Comparison of ENCODE assay signal across 20 cellular contexts in genomic region chr17:49024523-49024922, GRCh38. TPM values are rescaled to one million over a fixed set of nuclear protein-coding genes. Genes with fewer than 3 reads are reported as not detected.
DNase-seq lines count a peak whose midpoint lies in the region; ATAC-seq, FAIRE-seq and TF ChIP-seq lines count a peak whose summit lies in the region.
"Had no signal": no experiment of that assay in that cellular context is flagged by ENCODE, and none has a peak within 500 bp of the region (broad histone marks: within the 10 kb centered on the region; RNA-seq: fewer than 3 reads in every experiment).

No MANE protein-coding gene starts in this region.

- H3K9ac ChIP-seq in H9 (ENCODE audit: extremely low read depth, insufficient read length, low read length) (no peak overlapping the region), astrocyte (ENCODE audit: low read length) (no peak overlapping the region), neural progenitor cell (no peak overlapping the region)

- H3K27me3 Mint-ChIP-seq in H9 (ENCODE audit: low read depth) (no peaks in the 10 kb centered on the region), astrocyte (ENCODE audit: low read depth, unreplicated experiment) (no peaks in the 10 kb centered on the region), neural progenitor cell (ENCODE audit: insufficient read depth, low read depth) (peaks cover 9% of the 10 kb centered on the region)

- H2BK20ac ChIP-seq in H9 (ENCODE audit: low read depth, low read length, poor library complexity, severe bottlenecking), result no peak overlapping the region

- no peak for ATAC-seq in A549
- ATAC-seq: CD8-positive, alpha-beta T cell had no signal

- no peak for TF ChIP-seq POLR2A in A549 (IDR thresholded peaks at IDR 0.05; ENCODE audit: low read length)

- no peak overlapping the region for H2AK5ac ChIP-seq in H9 (ENCODE audit: insufficient read length, low read length)

- H2BK12ac ChIP-seq in H9 (ENCODE audit: insufficient read length, low read depth, low read length), result no peak overlapping the region

- no peak for TF ChIP-seq EP300 in A549 (IDR thresholded peaks at IDR 0.05)

- peaks cover 4% of the 10 kb centered on the region for H3K23me2 ChIP-seq in H9 (ENCODE audit: insufficient read length, low read depth, low read length, poor library complexity, severe bottlenecking)

- H2BK120ac ChIP-seq in H9 (ENCODE audit: low read depth, low read length, poor library complexity, severe bottlenecking), result no peak overlapping the region

- H3K27ac Mint-ChIP-seq in H9, result peak overlapping the region in 2 of 3 experiments; percentile 82; a peak in 3 of 7 replicates
- peak overlapping the region; percentile 4 for H3K27ac Mint-ChIP-seq in astrocyte (ENCODE audit: unreplicated experiment)
- no peak overlapping the region for H3K27ac Mint-ChIP-seq in neural progenitor cell
- H3K27ac Mint-ChIP-seq: CD14-positive monocyte; CD8-positive, alpha-beta T cell had no signal

- peaks cover 55% of the 10 kb centered on the region for H3K4me1 ChIP-seq in A549
- peaks cover 32% of the 10 kb centered on the region for H3K4me1 ChIP-seq in H9 (ENCODE audit: insufficient read depth, low read length)
- H3K4me1 ChIP-seq in astrocyte (ENCODE audit: insufficient read depth, low read length), result peaks cover 31% of the 10 kb centered on the region
- H3K4me1 ChIP-seq in neural progenitor cell, result peaks cover 42% of the 10 kb centered on the region
- H3K4me1 ChIP-seq: BE2C had no signal

- H3K4me1 Mint-ChIP-seq in H9 (peaks cover 43 to 53% of the 10 kb centered on the region in 2 experiments), astrocyte (ENCODE audit: low read depth, unreplicated experiment) (peaks cover 38% of the 10 kb centered on the region), neural progenitor cell (peaks cover 33% of the 10 kb centered on the region)
- H3K4me1 Mint-ChIP-seq: CD14-positive monocyte had no signal

- no peak overlapping the region for H4K8ac ChIP-seq in H9 (replicated peaks; ENCODE audit: insufficient read length, low read depth, low read length)

- H3K18ac ChIP-seq in H9 (ENCODE audit: insufficient read length, low read depth, low read length), result no peak overlapping the region

- no peak for DNase-seq in A549 (ENCODE audit: low read depth in 1 of 2, low spot score in 1 of 2)
- DNase-seq in H9, result no peak
- DNase-seq in astrocyte (ENCODE audit: low read depth), result no peak
- DNase-seq in neural progenitor cell (ENCODE audit: low spot score), result no peak
- no peak for DNase-seq in activated gamma-delta T cell (lab: John Stamatoyannopoulos, UW)
- DNase-seq in GF-D8 (lab: John Stamatoyannopoulos, UW), result no peak
- no peak for DNase-seq in C1 segment of cervical spinal cord (lab: John Stamatoyannopoulos, UW)
- no peak for DNase-seq in activated naive CD4-positive, alpha-beta T cell (lab: John Stamatoyannopoulos, UW)
- DNase-seq: 8988T; BE2C; CD8-positive, alpha-beta T cell; COR-L47; DND-41; GDM1; GOT3; HCEC 1CT; IMR-90; KBM-7 had no signal

- TF ChIP-seq CTCF in A549 (IDR thresholded peaks at IDR 0.05) (no peak), H9 (conservative IDR thresholded peaks at IDR 0.05) (no peak), astrocyte (IDR thresholded peaks at IDR 0.05; ENCODE audit: insufficient read depth, low read depth, low read length) (no peak), neural progenitor cell (IDR thresholded peaks at IDR 0.05) (no peak)

- FAIRE-seq in A549 (lab: Jason Lieb, UNC), result no peak
- FAIRE-seq in astrocyte (lab: Jason Lieb, UNC), result no peak

- H3K36me3 ChIP-seq in astrocyte (ENCODE audit: insufficient read depth, low read length) (peaks cover 6% of the 10 kb centered on the region), neural progenitor cell (no peaks in the 10 kb centered on the region)

- no peak overlapping the region for H2AFZ ChIP-seq in H9 (ENCODE audit: low read length)
- H2AFZ ChIP-seq in astrocyte (ENCODE audit: low read depth, low read length), result no peak overlapping the region
- no peak overlapping the region for H2AFZ ChIP-seq in neural progenitor cell (replicated peaks)

- H3K27ac ChIP-seq in A549 (peak overlapping the region in 1 of 2 experiments; percentile 90; a peak in 1 of 6 replicates), H9 (ENCODE audit: insufficient read length, low read depth, low read length) (no peak overlapping the region), astrocyte (ENCODE audit: low read depth, low read length) (no peak overlapping the region), neural progenitor cell (peak overlapping the region; percentile 55)
- H3K27ac ChIP-seq: HL-60 had no signal

- H3K4me2 ChIP-seq in A549, result no peak overlapping the region
- no peak overlapping the region for H3K4me2 ChIP-seq in H9 (ENCODE audit: insufficient read depth, insufficient read length, low read length)
- H3K4me2 ChIP-seq in astrocyte (ENCODE audit: low read length), result no peak overlapping the region
- peak overlapping the region; percentile 11 for H3K4me2 ChIP-seq in neural progenitor cell

- peaks cover 25% of the 10 kb centered on the region for H3K79me2 ChIP-seq in H9 (ENCODE audit: insufficient read depth, low read length)
- peaks cover 86% of the 10 kb centered on the region for H3K79me2 ChIP-seq in astrocyte (ENCODE audit: insufficient read depth, low read length)
- H3K79me2 ChIP-seq in neural progenitor cell (ENCODE audit: low read depth), result peaks cover 98% of the 10 kb centered on the region

- no peak overlapping the region for H2BK15ac ChIP-seq in H9 (ENCODE audit: low read depth, low read length)

- peaks cover 14% of the 10 kb centered on the region for H3K79me1 ChIP-seq in H9 (ENCODE audit: insufficient read depth, low read depth, low read length, poor library complexity, severe bottlenecking)

- H3K9me3 ChIP-seq in A549 (no peaks in the 10 kb centered on the region), H9 (ENCODE audit: control insufficient read depth, low read depth, low read length) (no peaks in the 10 kb centered on the region), astrocyte (ENCODE audit: insufficient read depth, low read depth, low read length) (no peaks in the 10 kb centered on the region), neural progenitor cell (ENCODE audit: low read depth) (no peaks in the 10 kb centered on the region)
- H3K9me3 ChIP-seq: BE2C had no signal

- H4K20me1 ChIP-seq in H9 (ENCODE audit: control insufficient read depth, insufficient read depth, insufficient read length) (no peaks in the 10 kb centered on the region), astrocyte (ENCODE audit: insufficient read depth, low read length) (peaks cover 46% of the 10 kb centered on the region), neural progenitor cell (ENCODE audit: low read depth) (peaks cover 93% of the 10 kb centered on the region)

- H3T11ph ChIP-seq in H9 (ENCODE audit: low read length), result no peak overlapping the region

- H3K27me3 ChIP-seq in H9 (ENCODE audit: insufficient read depth, low read length) (no peaks in the 10 kb centered on the region), astrocyte (ENCODE audit: insufficient read depth, low read length) (no peaks in the 10 kb centered on the region), neural progenitor cell (no peaks in the 10 kb centered on the region)
- H3K27me3 ChIP-seq: BE2C had no signal

- peaks cover 47 to 69% (median 63%) of the 10 kb centered on the region in 3 experiments for H3K36me3 Mint-ChIP-seq in H9 (ENCODE audit: insufficient read depth in 1 of 3, low read depth in 3 of 3)
- H3K36me3 Mint-ChIP-seq in astrocyte (ENCODE audit: low read depth, unreplicated experiment), result peaks cover 12% of the 10 kb centered on the region
- H3K36me3 Mint-ChIP-seq in neural progenitor cell, result peaks cover 20% of the 10 kb centered on the region
- H3K36me3 Mint-ChIP-seq: CD14-positive monocyte; CD8-positive, alpha-beta T cell had no signal

- H3K23ac ChIP-seq in H9 (ENCODE audit: insufficient read length, low read depth, low read length), result no peak overlapping the region

- no peak overlapping the region for H4K91ac ChIP-seq in H9 (ENCODE audit: insufficient read length, low read depth, low read length)

- CTCF ChIA-PET in A549 (lab: Yijun Ruan, JAX), result interaction anchor here (1.0 to 25.5 kb wide), 6 partner anchors 8 to 140 kb away, joined by 3 to 639 read pairs (median 12); partner anchors contain the start of gene IGF2BP1

- H3K56ac ChIP-seq in H9 (ENCODE audit: insufficient read length, low read depth, low read length), result no peak overlapping the region

- peaks cover 84% of the 10 kb centered on the region for H3F3A ChIP-seq in neural progenitor cell (ENCODE audit: low read depth)

- H2BK5ac ChIP-seq in H9 (ENCODE audit: insufficient read length, low read length), result no peak overlapping the region

- POLR2A ChIA-PET in A549 (lab: Yijun Ruan, JAX), result no interaction called here

- H3K9me3 Mint-ChIP-seq in H9, result no peaks in the 10 kb centered on the region
- no peaks in the 10 kb centered on the region for H3K9me3 Mint-ChIP-seq in astrocyte (ENCODE audit: unreplicated experiment)
- H3K9me3 Mint-ChIP-seq in neural progenitor cell, result no peaks in the 10 kb centered on the region
- H3K9me3 Mint-ChIP-seq: CD14-positive monocyte; CD8-positive, alpha-beta T cell had no signal

- H3K4me3 Mint-ChIP-seq in H9 (no peak overlapping the region; a peak in 1 of 5 replicates), astrocyte (ENCODE audit: unreplicated experiment) (no peak overlapping the region), neural progenitor cell (no peak overlapping the region)
- H3K4me3 Mint-ChIP-seq: CD14-positive monocyte; CD8-positive, alpha-beta T cell had no signal

- no peak for TF ChIP-seq RAD21 in A549 (conservative IDR thresholded peaks at IDR 0.05 in 1 of 2, IDR thresholded peaks at IDR 0.05 in 1 of 2)

- H3K4me3 ChIP-seq in A549 (no peak overlapping the region), astrocyte (ENCODE audit: insufficient read depth, low read depth, low read length) (no peak overlapping the region), neural progenitor cell (no peak overlapping the region)

- no peak overlapping the region for H3K4ac ChIP-seq in H9 (ENCODE audit: low read depth, low read length)

- H3K14ac ChIP-seq in H9 (ENCODE audit: insufficient read depth, low read length), result no peak overlapping the region

- 66% methylated on average over 3 of the region's 3 CpGs for WGBS in A549 (ENCODE audit: missing lambda C conversion rate)
- WGBS in H9 (ENCODE audit: extremely low coverage, insufficient read length, low lambda C conversion rate), result no CpG with 5 or more reads among the region's 3 CpGs

- no peak overlapping the region for H4K5ac ChIP-seq in H9 (ENCODE audit: insufficient read length, low read depth, low read length)

RNA-seq across cellular contexts. Expression of gene IGF2BP1, which starts 27.3 kb away (rescaled TPM):
- polyA plus RNA-seq in A549 (2011; rRNA removed), result 26.2 and 30.1 TPM in 2 replicates
- polyA plus RNA-seq in A549 (2012; cell fraction: cytosol; rRNA removed), result 31.0 and 37.6 TPM in 2 replicates
- 47.7 and 67.8 TPM in 2 replicates for polyA plus RNA-seq in A549 (2012; cell fraction: nucleus; rRNA removed)
- 38.0 to 42.3 TPM (median 40.3 TPM) in 3 replicates for polyA plus RNA-seq in A549 (2017; fragmentation: RNase III; extraction: RNeasy Plus Mini Kit Qiagen cat#74134 plus additional on column Dnase treatment)
- polyA minus RNA-seq in A549 (2011; rRNA and poly(A)+ RNA removed), result 56.3 and 83.5 TPM in 2 replicates
- 432 and 434 TPM in 2 replicates for total RNA-seq in H9 (2021)
- total RNA-seq in astrocyte, result 241 and 260 TPM in 2 replicates
- total RNA-seq in neural progenitor cell (ENCODE audit: low replicate concordance), result 129 and 137 TPM in 2 replicates
- total RNA-seq: CD8-positive, alpha-beta T cell had no signal
- polyA plus RNA-seq: CD14-positive monocyte had no signal

RNA-seq across cellular contexts. Expression of gene GIP, which starts 56.1 kb away (rescaled TPM):
- polyA plus RNA-seq in A549 (2011; rRNA removed), result 6.1 and 6.3 TPM in 2 replicates
- polyA plus RNA-seq in A549 (2012; cell fraction: cytosol; rRNA removed), result 2.6 TPM in 2 replicates
- polyA plus RNA-seq in A549 (2012; cell fraction: nucleus; rRNA removed), result 0.31 and 0.61 TPM in 2 replicates
- 3.5 to 5.2 TPM (median 5.2 TPM) in 3 replicates for polyA plus RNA-seq in A549 (2017; fragmentation: RNase III; extraction: RNeasy Plus Mini Kit Qiagen cat#74134 plus additional on column Dnase treatment)
- polyA minus RNA-seq in A549 (2011; rRNA and poly(A)+ RNA removed), result 3.6 and 6.1 TPM in 2 replicates
- not detected in 2 replicates for total RNA-seq in H9 (2021)
- total RNA-seq in astrocyte, result not detected in 2 replicates
- total RNA-seq in neural progenitor cell (ENCODE audit: low replicate concordance), result not detected in 2 replicates
- total RNA-seq: CD8-positive, alpha-beta T cell; IMR-90 had no signal
- polyA plus RNA-seq: CD14-positive monocyte had no signal
